11 cellular contexts compared by ENCODE assay signal in the genomic region with DNA sequence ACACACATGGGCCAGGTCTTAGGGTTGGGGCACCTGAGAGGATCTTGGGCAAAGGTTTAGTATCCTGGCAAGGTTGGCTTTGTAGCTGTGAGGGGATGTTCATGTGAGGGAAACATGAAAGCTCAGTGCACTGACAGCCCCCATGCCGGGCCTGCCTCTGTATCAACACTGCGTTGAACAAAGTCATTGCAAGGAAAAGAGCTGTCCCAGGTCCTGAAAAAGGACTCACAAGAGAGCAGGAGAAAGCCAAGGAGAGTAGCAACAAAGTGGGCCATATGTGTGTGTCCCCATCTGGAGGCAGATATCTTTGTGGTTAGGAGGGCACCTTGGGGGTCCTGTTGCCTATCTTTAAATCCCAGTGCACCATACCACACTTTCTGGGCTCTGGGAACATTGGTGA.
DNase-seq lines count a peak whose midpoint lies in the region; ATAC-seq lines count a peak whose summit lies in the region.
"Had no signal": no experiment of that assay in that cellular context is flagged by ENCODE, and none has a peak within 500 bp of the region (broad histone marks: within the 10 kb centered on the region; RNA-seq: fewer than 3 reads in every experiment).

No MANE protein-coding gene starts in this region.

- no peaks in the 10 kb centered on the region for H3K36me3 ChIP-seq in adipocyte (ENCODE audit: control insufficient read depth, insufficient read depth, low read length, severe bottlenecking)

- H3K4me1 ChIP-seq in adipocyte (ENCODE audit: control insufficient read depth, insufficient read depth, low read length) (no peaks in the 10 kb centered on the region), right cardiac atrium (ENCODE audit: control insufficient read depth, insufficient read depth, low read length) (no peaks in the 10 kb centered on the region)

- in situ Hi-C loops in KBM-7 (cut with MboI; ENCODE audit: low pct_unique_long_range_greater_than_20kb, low sequenced_read_pairs): no loop called here

- H3K27me3 ChIP-seq in adipocyte (replicated peaks; ENCODE audit: control insufficient read depth, insufficient read depth, low read length): no peaks in the 10 kb centered on the region
- H3K27me3 ChIP-seq in right cardiac atrium (ENCODE audit: control insufficient read depth, insufficient read depth): no peaks in the 10 kb centered on the region

- ATAC-seq in GM21529 (IDR thresholded peaks at IDR 0.05; ENCODE audit: unreplicated experiment): no peak
- no peak for ATAC-seq in right cardiac atrium
- no peak for ATAC-seq in HG03045 (IDR thresholded peaks at IDR 0.05; ENCODE audit: unreplicated experiment)
- ATAC-seq: activated T-cell treated with anti-CD3 and anti-CD28 coated beads, Interleukin-2, amount 50 U/mL, for 4 hours had no signal

- intact Hi-C loops in right cardiac atrium (cut with DNase I): no loop called here

- peak; percentile 12 for DNase-seq in ELR (ENCODE audit: low read depth)
- peak; percentile 9 for DNase-seq in KBM-7
- DNase-seq in adipocyte (ENCODE audit: low read depth): peak; percentile 15
- DNase-seq in iPS-NIHi7 (ENCODE audit: extremely low spot score): peak; percentile 74
- DNase-seq in right cardiac atrium: no peak
- no peak for DNase-seq in activated T-cell treated with anti-CD3 and anti-CD28 coated beads, Interleukin-2, amount 50 U/mL, for 48 hours
- DNase-seq: activated T-cell treated with anti-CD3 and anti-CD28 coated beads, Interleukin-2, amount 50 U/mL, for 4 hours; NCI-H2171; stimulated activated CD4-positive, alpha-beta T cell treated with anti-CD3 and anti-CD28 coated beads, Interleukin-2, amount 100 ng/mL, for 24 hours had no signal

- 5% methylated on average over 2 of the region's 2 CpGs for WGBS in right cardiac atrium

- H3K9ac ChIP-seq in adipocyte (ENCODE audit: low read length): no peak overlapping the region

- no peak overlapping the region for H3K27ac ChIP-seq in right cardiac atrium (ENCODE audit: low read length)

- H3K9me3 ChIP-seq in adipocyte (ENCODE audit: control insufficient read depth, low read length): peaks cover 2% of the 10 kb centered on the region
- no peaks in the 10 kb centered on the region for H3K9me3 ChIP-seq in right cardiac atrium (ENCODE audit: control insufficient read depth, low read length)

- no peak overlapping the region for H3K4me3 ChIP-seq in adipocyte (ENCODE audit: low read length)
- no peak overlapping the region for H3K4me3 ChIP-seq in right cardiac atrium (ENCODE audit: low read length)

Comparison
In these comparisons a context has a peak if more than half of its experiments do, and no peak if none do; other contexts are left out.
1. DNase-seq: peak in ELR (single experiment), KBM-7 (single experiment), adipocyte (single experiment) and iPS-NIHi7 (single experiment); none in right cardiac atrium (0 of 3) and activated T-cell treated with anti-CD3 and anti-CD28 coated beads, Interleukin-2, amount 50 U/mL, for 48 hours (0 of 2).